In genomic region chr5:71482132-71482531, GRCh38 we compare ENCODE assay signal across 9 cellular contexts. TPM values are rescaled to one million over a fixed set of nuclear protein-coding genes. Genes with fewer than 3 reads are reported as not detected.
DNase-seq lines count a peak whose midpoint lies in the region; ATAC-seq and TF ChIP-seq lines count a peak whose summit lies in the region.
"Had no signal": no experiment of that assay in that cellular context is flagged by ENCODE, and none has a peak within 500 bp of the region (broad histone marks: within the 10 kb centered on the region; RNA-seq: fewer than 3 reads in every experiment).

No MANE protein-coding gene starts in this region.

- no peak for ATAC-seq in GM21786 (IDR thresholded peaks at IDR 0.05; ENCODE audit: unreplicated experiment)
- no peak for ATAC-seq in HG03521 (IDR thresholded peaks at IDR 0.05; ENCODE audit: unreplicated experiment)

- H3K79me2 ChIP-seq in PC-9 (ENCODE audit: low read depth) (no peaks in the 10 kb centered on the region), osteoblast (ENCODE audit: insufficient read depth, low read length) (no peaks in the 10 kb centered on the region)

- in situ Hi-C loops in transverse colon (cut with MboI; ENCODE audit: low pct_ligation_motif_present in 1 of 4, low pct_unique_long_range_greater_than_20kb in 1 of 4, low sequenced_read_pairs in 3 of 4): no loop called here

- peaks cover 3% of the 10 kb centered on the region; the same call in 1 of the 2 replicates for H3K9me2 ChIP-seq in PC-9 (ENCODE audit: insufficient read depth)

- WGBS in transverse colon (ENCODE audit: low coverage in 1 of 2), 2 donors: 25 to 45% methylated on average over 2 of the region's 2 CpGs

- BruUV-seq in PC-9 (replicated peaks; lab: Mats Ljungman, UMichigan): no TSS peak

- H3K27me3 ChIP-seq in PC-9 (ENCODE audit: insufficient read depth, low read depth): no peaks in the 10 kb centered on the region
- H3K27me3 ChIP-seq in transverse colon: no peaks in the 10 kb centered on the region
- no peaks in the 10 kb centered on the region for H3K27me3 ChIP-seq in osteoblast (ENCODE audit: insufficient read depth, low read length)

- POLR2A ChIA-PET in PC-9 (lab: Charles Lee; ENCODE audit: unreplicated experiment): no interaction called here

- no peak for TF ChIP-seq CTCF in PC-9 (conservative IDR thresholded peaks at IDR 0.05)
- TF ChIP-seq CTCF in transverse colon (IDR thresholded peaks at IDR 0.05): no peak
- no peak for TF ChIP-seq CTCF in osteoblast (IDR thresholded peaks at IDR 0.05; ENCODE audit: extremely low read depth, low read depth, low read length)

- H3K27ac ChIP-seq in PC-9 (peak overlapping the region; percentile 79), transverse colon (no peak overlapping the region), osteoblast (ENCODE audit: low read depth, low read length) (no peak overlapping the region)

- H3K36me3 ChIP-seq in PC-9 (ENCODE audit: low read depth) (peaks cover 21% of the 10 kb centered on the region), transverse colon (peaks cover 0 to 53% (median 22%) of the 10 kb centered on the region in 4 donors), osteoblast (ENCODE audit: insufficient read depth, low read length) (peaks cover 34% of the 10 kb centered on the region)

- peaks cover 33% of the 10 kb centered on the region for H3K4me1 ChIP-seq in PC-9 (replicated peaks; ENCODE audit: insufficient read depth)
- peaks cover 4 to 18% (median 7%) of the 10 kb centered on the region in 4 donors for H3K4me1 ChIP-seq in transverse colon
- peaks cover 21% of the 10 kb centered on the region for H3K4me1 ChIP-seq in osteoblast (ENCODE audit: insufficient read depth, low read length)

- H3K9me3 ChIP-seq in PC-9 (ENCODE audit: insufficient read depth, low read depth): no peaks in the 10 kb centered on the region
- no peaks in the 10 kb centered on the region for H3K9me3 ChIP-seq in transverse colon
- no peaks in the 10 kb centered on the region for H3K9me3 ChIP-seq in osteoblast (ENCODE audit: low read depth, low read length)

- no peak for TF ChIP-seq POLR2A in transverse colon (IDR thresholded peaks at IDR 0.05)

- no peak overlapping the region for H3K4me3 ChIP-seq in PC-9
- H3K4me3 ChIP-seq in transverse colon: no peak overlapping the region
- no peak overlapping the region for H3K4me3 ChIP-seq in osteoblast (ENCODE audit: insufficient read depth, low read length)

- H3K4me2 ChIP-seq in PC-9: peak overlapping the region; percentile 45
- no peak overlapping the region for H3K4me2 ChIP-seq in osteoblast (ENCODE audit: insufficient read depth, low read length)

- H3F3A ChIP-seq in PC-9 (ENCODE audit: insufficient read depth, low read depth): peaks cover 28% of the 10 kb centered on the region

- CTCF ChIA-PET in PC-9 (lab: Charles Lee): no interaction called here

- TF ChIP-seq EP300 in transverse colon (IDR thresholded peaks at IDR 0.05; ENCODE audit: low read depth): no peak

- DNase-seq in NCI-H510A treated with DMSO at 0.1 percent for 48 hours (lab: John Stamatoyannopoulos, UW) (peak; percentile 22), NCI-H510A (lab: John Stamatoyannopoulos, UW) (no peak), PC-9 (peak; percentile 35 to 43), fibroblast of peridontal ligament (ENCODE audit: extremely low read depth) (peak; percentile 46), transverse colon (peak; percentile 16), osteoblast (ENCODE audit: insufficient read length, low spot score, missing footprints) (no peak)
- DNase-seq: retina had no signal

- H4K20me1 ChIP-seq in PC-9 (ENCODE audit: insufficient read depth) (no peaks in the 10 kb centered on the region), osteoblast (ENCODE audit: insufficient read depth, low read length) (peaks cover 7% of the 10 kb centered on the region)

- intact Hi-C loops in PC-9 (cut with micrococcal nuclease; ENCODE audit: unreplicated experiment): loop anchor here (2.0 kb wide), 1 partner anchor 119 kb away; no protein-coding TSS in a partner anchor
- intact Hi-C loops in transverse colon (cut with DNase I; ENCODE audit: low total_unique reads): no loop called here

- H2AFZ ChIP-seq in PC-9 (no peak overlapping the region), osteoblast (ENCODE audit: low read length) (no peak overlapping the region)

RNA-seq across cellular contexts. Expression of gene BDP1, which starts 26.7 kb away (rescaled TPM):
- total RNA-seq in PC-9 (2021) (12.0 and 20.0 TPM in 2 replicates), transverse colon (10 to 100 TPM; 30.9 to 69.1 (median 47.5) TPM), osteoblast (20.0 and 20.3 TPM in 2 replicates)

Comparison
In these comparisons a context has a peak if more than half of its experiments do, and no peak if none do; other contexts are left out.
1. DNase-seq: peak in NCI-H510A treated with DMSO at 0.1 percent for 48 hours (single experiment), PC-9 (2 of 2), fibroblast of peridontal ligament (single experiment) and transverse colon (single experiment); none in NCI-H510A (single experiment) and osteoblast (single experiment).